In genomic region chr17:48074322-48075054, GRCh38 we compare ENCODE assay signal across 8 cellular contexts. TPM values are rescaled to one million over a fixed set of nuclear protein-coding genes. Genes with fewer than 3 reads are reported as not detected.
DNase-seq lines count a peak whose midpoint lies in the region; ATAC-seq and TF ChIP-seq lines count a peak whose summit lies in the region.

No MANE protein-coding gene starts in this region.

- H3K4me1 Mint-ChIP-seq in endodermal cell = no peaks in the 10 kb centered on the region

- peaks cover 65% of the 10 kb centered on the region for H3K36me3 Mint-ChIP-seq in endodermal cell (ENCODE audit: low read depth)

- H3K4me1 ChIP-seq in endodermal cell (ENCODE audit: control insufficient read depth, insufficient read depth, low read length) (no peaks in the 10 kb centered on the region), mucosa of descending colon (ENCODE audit: low read depth) (no peaks in the 10 kb centered on the region)

- H3K36me3 ChIP-seq in H7 (replicated peaks; ENCODE audit: control insufficient read depth, insufficient read depth, low read length) = peaks cover 23% of the 10 kb centered on the region
- H3K36me3 ChIP-seq in endodermal cell (ENCODE audit: control insufficient read depth, insufficient read depth, low read length) = peaks cover 74% of the 10 kb centered on the region
- H3K36me3 ChIP-seq in mucosa of descending colon (ENCODE audit: low read depth) = no peaks in the 10 kb centered on the region

- peak overlapping the region; percentile 22 for H3K27ac Mint-ChIP-seq in endodermal cell

- H3K9me3 Mint-ChIP-seq in endodermal cell = no peaks in the 10 kb centered on the region

- no peaks in the 10 kb centered on the region for H3K27me3 Mint-ChIP-seq in endodermal cell (ENCODE audit: insufficient read depth)

- H3K27me3 ChIP-seq in H7 (ENCODE audit: control insufficient read depth, insufficient read depth, low read length) (no peaks in the 10 kb centered on the region), endodermal cell (ENCODE audit: control insufficient read depth, insufficient read depth, low read length, poor library complexity, severe bottlenecking) (no peaks in the 10 kb centered on the region)

- 79 to 96% methylated on average over 3 to 4 of the region's 4 CpGs for WGBS in endodermal cell (ENCODE audit: insufficient coverage in 1 of 2, insufficient read length in 1 of 2), 2 experiments

- TF ChIP-seq CTCF in endodermal cell (conservative IDR thresholded peaks at IDR 0.05) = peak; percentile 83
- TF ChIP-seq CTCF in mucosa of descending colon (IDR thresholded peaks at IDR 0.05) = peak; percentile 53

- no peak overlapping the region for H3K27ac ChIP-seq in endodermal cell (ENCODE audit: low read depth, low read length)

- ATAC-seq in mucosa of descending colon = peak; percentile 87
- no peak for ATAC-seq in GM21576 (IDR thresholded peaks at IDR 0.05; ENCODE audit: unreplicated experiment)

- no peak overlapping the region for H3K9ac ChIP-seq in endodermal cell (ENCODE audit: extremely low read depth, low read length, poor library complexity, severe bottlenecking)

- intact Hi-C loops in mucosa of descending colon (cut with DNase I, micrococcal nuclease) = loop anchor here (2.0 to 5.0 kb wide), 2 partner anchors 47 to 48 kb away; no protein-coding TSS in a partner anchor

- no peak overlapping the region for H3K4me3 Mint-ChIP-seq in endodermal cell

- DNase-seq in AML-193 (lab: John Stamatoyannopoulos, UW) = peak; percentile 77 to 88
- DNase-seq in H7 = peak; percentile 63
- DNase-seq in NCI-H748 treated with DMSO at 0.1 percent for 48 hours (lab: John Stamatoyannopoulos, UW) = peak; percentile 34
- DNase-seq in activated CD8-positive, alpha-beta memory T cell treated with anti-CD3 and anti-CD28 coated beads for 24 hours = peak; percentile 82
- DNase-seq in endodermal cell = peak; percentile 93
- peak in 1 of 3 donors; percentile 97 for DNase-seq in mucosa of descending colon
- DNase-seq in stimulated activated CD8-positive, alpha-beta memory T cell treated with anti-CD3 and anti-CD28 coated beads, Interleukin-4, amount 100 ng/mL, for 48 hours = peak; percentile 86

- H3K4me3 ChIP-seq in H7 (ENCODE audit: insufficient read depth, low read depth, low read length) (no peak overlapping the region), endodermal cell (ENCODE audit: low read length) (no peak overlapping the region), mucosa of descending colon (no peak overlapping the region)

- H3K9me3 ChIP-seq in endodermal cell (ENCODE audit: control insufficient read depth, low read length) = no peaks in the 10 kb centered on the region
- no peaks in the 10 kb centered on the region for H3K9me3 ChIP-seq in mucosa of descending colon

RNA-seq across cellular contexts. Expression of gene NFE2L1, which starts 26.3 kb away (rescaled TPM):
- 89.5 and 114 TPM in 2 replicates for total RNA-seq in H7 (2014; rRNA removed; shearing (Covaris generic))
- 100 to 1,000 TPM; 122 to 135 TPM for total RNA-seq in endodermal cell
- polyA plus RNA-seq in endodermal cell (2013, experiment 1 of 2) = 123 TPM
- polyA plus RNA-seq in endodermal cell (2013, experiment 2 of 2) = 113 TPM
- total RNA-seq in mucosa of descending colon = 100 to 1,000 TPM; 182 to 275 (median 247) TPM

RNA-seq across cellular contexts. Expression of gene CBX1, which starts 26.8 kb away (rescaled TPM):
- 126 and 153 TPM in 2 replicates for total RNA-seq in H7 (2014; rRNA removed; shearing (Covaris generic))
- 100 to 1,000 TPM; 173 to 230 TPM for total RNA-seq in endodermal cell
- polyA plus RNA-seq in endodermal cell (2013, experiment 1 of 2) = 245 TPM
- polyA plus RNA-seq in endodermal cell (2013, experiment 2 of 2) = 229 TPM
- total RNA-seq in mucosa of descending colon = 10 to 100 TPM; 27.5 to 45.3 (median 28.8) TPM

RNA-seq across cellular contexts. Expression of gene SNX11, which starts 33.1 kb away (rescaled TPM):
- 16.0 and 17.4 TPM in 2 replicates for total RNA-seq in H7 (2014; rRNA removed; shearing (Covaris generic))
- total RNA-seq in endodermal cell = 10 to 100 TPM; 19.7 to 20.5 TPM
- 16.2 TPM for polyA plus RNA-seq in endodermal cell (2013, experiment 1 of 2)
- 13.6 TPM for polyA plus RNA-seq in endodermal cell (2013, experiment 2 of 2)
- total RNA-seq in mucosa of descending colon = 10 to 100 TPM; 25.4 to 26.5 (median 25.4) TPM

RNA-seq across cellular contexts. Expression of gene COPZ2, which starts 36.9 kb away (rescaled TPM):
- total RNA-seq in H7 (2014; rRNA removed; shearing (Covaris generic)) = not detected in 2 replicates
- total RNA-seq in endodermal cell = not detected
- polyA plus RNA-seq in endodermal cell (2013, experiment 1 of 2) = 9.0 TPM
- 1.4 TPM for polyA plus RNA-seq in endodermal cell (2013, experiment 2 of 2)
- 10 to 100 TPM in 2 of 3 donors, 1 to 10 TPM in 1; 3.9 to 43.3 (median 14.3) TPM for total RNA-seq in mucosa of descending colon
